ENCODE assay signal across 1 cellular context in genomic region chr4:56007154-56007553, GRCh38.
TF ChIP-seq lines count a peak whose summit lies in the region.

No MANE protein-coding gene starts in this region.

TF ChIP-seq in GM23338, 12 proteins besides CTCF, POLR2A, EP300 and RAD21 (continued from another document):
- no peak for TF ChIP-seq ZNF462 (CRISPR knock-in tag; IDR thresholded peaks at IDR 0.05)
- TF ChIP-seq POLR2AphosphoS5 (IDR thresholded peaks at IDR 0.05; ENCODE audit: low read depth): no peak
- no peak for TF ChIP-seq REST (IDR thresholded peaks at IDR 0.05; ENCODE audit: unreplicated experiment)
